ENCODE assay signal across 20 cellular contexts in the genomic region with DNA sequence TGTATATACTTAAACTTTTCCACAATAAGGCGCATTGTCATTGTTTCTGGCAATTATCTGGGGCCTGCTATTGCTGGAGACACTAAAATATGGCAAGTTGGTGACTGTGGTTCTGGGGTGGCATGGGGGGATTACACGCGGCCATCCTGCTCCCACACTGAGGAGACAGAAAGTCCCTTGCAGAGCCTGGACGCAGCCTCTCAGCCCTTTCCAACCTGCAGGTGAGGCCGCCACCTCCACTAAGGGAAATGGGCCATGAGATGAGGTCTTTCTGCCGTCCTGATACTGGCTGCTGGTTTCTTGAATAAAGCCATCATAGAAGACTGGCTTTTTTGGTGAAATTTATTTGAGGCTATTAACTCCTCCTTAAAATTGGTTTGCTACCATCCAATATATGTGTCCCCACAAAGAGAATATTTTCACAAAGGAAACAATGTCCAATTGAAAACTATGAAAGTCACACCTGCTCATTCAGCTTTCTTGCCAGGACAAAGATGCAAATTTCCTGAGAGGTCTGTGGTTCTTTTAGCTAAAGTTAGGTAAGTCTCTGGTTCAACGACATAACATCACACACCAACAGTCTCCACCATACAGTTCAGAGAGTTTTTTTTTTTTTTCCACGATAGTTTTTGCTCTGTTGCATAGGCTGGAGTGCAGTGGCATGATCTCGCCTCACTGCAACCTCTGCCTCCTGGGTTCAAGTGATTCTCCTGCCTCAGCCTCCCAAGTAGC. TPM values are rescaled to one million over a fixed set of nuclear protein-coding genes. Genes with fewer than 3 reads are reported as not detected.
DNase-seq lines count a peak whose midpoint lies in the region; ATAC-seq lines count a peak whose summit lies in the region.
"Had no signal": no experiment of that assay in that cellular context is flagged by ENCODE, and none has a peak within 500 bp of the region (broad histone marks: within the 10 kb centered on the region; RNA-seq: fewer than 3 reads in every experiment).

No MANE protein-coding gene starts in this region.

- no peak overlapping the region for H3K4me2 ChIP-seq in GM23248 (ENCODE audit: unreplicated experiment)
- H3K4me2 ChIP-seq: PC-9 had no signal

- H3K4me1 Mint-ChIP-seq in memory B cell = peaks cover 24% of the 10 kb centered on the region
- no peaks in the 10 kb centered on the region for H3K4me1 Mint-ChIP-seq in activated naive CD8-positive, alpha-beta T cell treated with anti-CD3 and anti-CD28 coated beads for 36 hours
- H3K4me1 Mint-ChIP-seq in CD4-positive, alpha-beta memory T cell = peaks cover 0 to 2% (median under 1%) of the 10 kb centered on the region in 4 donors
- H3K4me1 Mint-ChIP-seq: immature natural killer cell had no signal

- H3K9ac ChIP-seq in GM23248 = no peak overlapping the region

- H3K27ac ChIP-seq in CD4-positive, alpha-beta memory T cell (ENCODE audit: low read depth, low read length) = no peak overlapping the region
- H3K27ac ChIP-seq in GM23248 = no peak overlapping the region
- H3K27ac ChIP-seq: PC-9 had no signal

- no peaks in the 10 kb centered on the region for H3K9me3 ChIP-seq in CD4-positive, alpha-beta memory T cell (ENCODE audit: control insufficient read depth in 1 of 2, low read length in 2 of 2)
- H3K9me3 ChIP-seq in GM23248 (ENCODE audit: low read depth) = no peaks in the 10 kb centered on the region

- H2AFZ ChIP-seq in GM23248 = no peak overlapping the region
- H2AFZ ChIP-seq: PC-9 had no signal

- peaks cover 19% of the 10 kb centered on the region for H3K36me3 ChIP-seq in CD4-positive, alpha-beta memory T cell (ENCODE audit: insufficient read depth, low read length)
- H3K36me3 ChIP-seq in GM23248 (ENCODE audit: low read depth) = peaks cover 53% of the 10 kb centered on the region

- peak overlapping the region; percentile 75 for H3K27ac Mint-ChIP-seq in memory B cell
- no peak overlapping the region for H3K27ac Mint-ChIP-seq in activated naive CD8-positive, alpha-beta T cell treated with anti-CD3 and anti-CD28 coated beads for 36 hours
- no peak overlapping the region for H3K27ac Mint-ChIP-seq in CD4-positive, alpha-beta memory T cell
- H3K27ac Mint-ChIP-seq: B cell; immature natural killer cell; stimulated activated naive B cell treated with anti-CD40 and anti-IgM and Interleukin-4, amounts not matched to agents 10 μg/mL and 1 μg/mL and 100 μg/mL, for 72 hours had no signal

- intact Hi-C loops in CD4-positive, alpha-beta memory T cell (cut with micrococcal nuclease) = no loop called here

- ATAC-seq in GM18909 (IDR thresholded peaks at IDR 0.05; ENCODE audit: poor library complexity, unreplicated experiment) (peak; percentile 52), GM21529 (IDR thresholded peaks at IDR 0.05; ENCODE audit: unreplicated experiment) (peak; percentile 74), HG03139 (IDR thresholded peaks at IDR 0.05; ENCODE audit: unreplicated experiment) (peak; percentile 38), memory B cell (ENCODE audit: low read depth) (no peak)
- ATAC-seq: right cardiac atrium; stimulated activated naive B cell treated with anti-CD40 and anti-IgM and Interleukin-4, amounts not matched to agents 10 μg/mL and 1 μg/mL and 100 μg/mL, for 72 hours had no signal

- CTCF ChIA-PET in CD4-positive, alpha-beta memory T cell (lab: Charles Lee; ENCODE audit: partially characterized antibody) = interaction anchor here (3.2 kb wide), 1 partner anchor 322 kb away, joined by 17 read pairs; no protein-coding TSS in a partner anchor

- no peaks in the 10 kb centered on the region for H4K20me1 ChIP-seq in GM23248 (ENCODE audit: insufficient read depth)

- no peaks in the 10 kb centered on the region for H3K27me3 ChIP-seq in CD4-positive, alpha-beta memory T cell (ENCODE audit: insufficient read depth, low read length)
- no peaks in the 10 kb centered on the region for H3K27me3 ChIP-seq in GM23248 (replicated peaks; ENCODE audit: insufficient read depth)

- no peaks in the 10 kb centered on the region for H3K9me3 Mint-ChIP-seq in memory B cell
- no peaks in the 10 kb centered on the region for H3K9me3 Mint-ChIP-seq in activated naive CD8-positive, alpha-beta T cell treated with anti-CD3 and anti-CD28 coated beads for 36 hours
- no peaks in the 10 kb centered on the region for H3K9me3 Mint-ChIP-seq in CD4-positive, alpha-beta memory T cell
- H3K9me3 Mint-ChIP-seq: activated naive CD4-positive, alpha-beta T cell treated with anti-CD3 and anti-CD28 coated beads, Interleukin-2, amount 50 U/mL, for 72 hours; immature natural killer cell; stimulated activated naive B cell treated with anti-CD40 and anti-IgM and Interleukin-4, amounts not matched to agents 10 μg/mL and 1 μg/mL and 100 μg/mL, for 72 hours had no signal

- H3K4me3 Mint-ChIP-seq in memory B cell = no peak overlapping the region
- no peak overlapping the region for H3K4me3 Mint-ChIP-seq in activated naive CD8-positive, alpha-beta T cell treated with anti-CD3 and anti-CD28 coated beads for 36 hours
- no peak overlapping the region for H3K4me3 Mint-ChIP-seq in CD4-positive, alpha-beta memory T cell
- H3K4me3 Mint-ChIP-seq: B cell; immature natural killer cell; stimulated activated naive B cell treated with anti-CD40 and anti-IgM and Interleukin-4, amounts not matched to agents 10 μg/mL and 1 μg/mL and 100 μg/mL, for 72 hours had no signal

- H3F3A ChIP-seq in GM23248 (ENCODE audit: insufficient read depth) = peaks cover 11% of the 10 kb centered on the region; the same call in 1 of the 2 replicates

- H3K4me3 ChIP-seq in CD4-positive, alpha-beta memory T cell (ENCODE audit: low read length in 2 of 2) = no peak overlapping the region
- no peak overlapping the region for H3K4me3 ChIP-seq in GM23248
- H3K4me3 ChIP-seq: PC-9 had no signal

- in situ Hi-C loops in GM23248 (cut with MboI) = loop anchor here (10.0 kb wide), 1 partner anchor 173 kb away; the partner anchor contains the start of gene BMP6

- 90 to 92% methylated on average over 9 of the region's 9 CpGs for WGBS in GM23248 (ENCODE audit: low coverage in 1 of 2, low lambda C conversion rate in 2 of 2, missing lambda C conversion rate in 2 of 2), 2 experiments

- H3K4me1 ChIP-seq in CD4-positive, alpha-beta memory T cell (ENCODE audit: insufficient read depth, low read length) = no peaks in the 10 kb centered on the region
- no peaks in the 10 kb centered on the region for H3K4me1 ChIP-seq in GM23248 (ENCODE audit: insufficient read depth)

- POLR2A ChIA-PET in CD4-positive, alpha-beta memory T cell (lab: Charles Lee; ENCODE audit: partially characterized antibody) = no interaction called here

- no peaks in the 10 kb centered on the region for H3K9me2 ChIP-seq in GM23248 (ENCODE audit: insufficient read depth)

- H3K27me3 Mint-ChIP-seq in memory B cell = no peaks in the 10 kb centered on the region
- no peaks in the 10 kb centered on the region for H3K27me3 Mint-ChIP-seq in activated naive CD8-positive, alpha-beta T cell treated with anti-CD3 and anti-CD28 coated beads for 36 hours
- no peaks in the 10 kb centered on the region for H3K27me3 Mint-ChIP-seq in CD4-positive, alpha-beta memory T cell
- H3K27me3 Mint-ChIP-seq: B cell; stimulated activated naive B cell treated with anti-CD40 and anti-IgM and Interleukin-4, amounts not matched to agents 10 μg/mL and 1 μg/mL and 100 μg/mL, for 72 hours had no signal

- H3K36me3 Mint-ChIP-seq in memory B cell = peaks cover 47% of the 10 kb centered on the region
- peaks cover 40% of the 10 kb centered on the region for H3K36me3 Mint-ChIP-seq in activated naive CD8-positive, alpha-beta T cell treated with anti-CD3 and anti-CD28 coated beads for 36 hours
- H3K36me3 Mint-ChIP-seq in CD4-positive, alpha-beta memory T cell = peaks cover 44 to 81% of the 10 kb centered on the region in 2 donors

- peaks cover 51% of the 10 kb centered on the region for H3K79me2 ChIP-seq in GM23248 (ENCODE audit: insufficient read depth)

- DNase-seq in memory B cell (ENCODE audit: low spot score in 2 of 2) (no peak), GM23248 (no peak), UCSD-AML1 (lab: John Stamatoyannopoulos, UW; ENCODE audit: unreplicated experiment) (no peak)
- no peak for DNase-seq in activated naive CD8-positive, alpha-beta T cell treated with anti-CD3 and anti-CD28 coated beads for 36 hours
- no peak for DNase-seq in CD4-positive, alpha-beta memory T cell
- DNase-seq: activated CD8-positive, alpha-beta memory T cell treated with anti-CD3 and anti-CD28 coated beads, Interleukin-2, amount 50 U/mL, for 4 hours; DMS53; foreskin fibroblast; immature natural killer cell; NCI-H1105 treated with DMSO at 0.1 percent for 48 hours; PC-9; right cardiac atrium; stimulated activated CD4-positive, alpha-beta T cell treated with anti-CD3 and anti-CD28 coated beads, Interleukin-4, amount 100 ng/mL, for 24 hours; stimulated activated naive B cell treated with anti-CD40 and anti-IgM and Interleukin-4, amounts not matched to agents 10 μg/mL and 1 μg/mL and 100 μg/mL, for 72 hours; SW 1271 had no signal

RNA-seq across cellular contexts. Expression of gene TXNDC5, which starts 13.0 kb away (rescaled TPM):
- total RNA-seq in activated naive CD8-positive, alpha-beta T cell treated with anti-CD3 and anti-CD28 coated beads for 36 hours = 10 to 100 TPM; 62.1 to 65.0 TPM
- total RNA-seq in CD4-positive, alpha-beta memory T cell = 10 to 100 TPM; 18.1 to 21.8 TPM
- polyA plus RNA-seq in CD4-positive, alpha-beta memory T cell = 10 to 100 TPM; 26.9 to 45.7 TPM
- 471 and 498 TPM in 2 replicates for total RNA-seq in GM23248 (2014; rRNA removed; shearing (Covaris generic))
- 237 and 292 TPM in 2 replicates for polyA plus RNA-seq in GM23248 (2016; fragmentation: Nextera tagmentation; extraction: Ambion mirVana)
